1 cellular context compared by ENCODE assay signal in genomic region chr7:80387634-80388033, GRCh38.
TF ChIP-seq lines count a peak whose summit lies in the region.

No MANE protein-coding gene starts in this region.

TF ChIP-seq in GM23338, 12 proteins besides CTCF, POLR2A, EP300 and RAD21:
- TF ChIP-seq REST (IDR thresholded peaks at IDR 0.05; ENCODE audit: unreplicated experiment) (no peak), POLR2AphosphoS5 (IDR thresholded peaks at IDR 0.05; ENCODE audit: low read depth) (no peak)
